32 cellular contexts compared by ENCODE assay signal in genomic region chr2:1713156-1713838, GRCh38. TPM values are rescaled to one million over a fixed set of nuclear protein-coding genes. Genes with fewer than 3 reads are reported as not detected.
DNase-seq lines count a peak whose midpoint lies in the region; ATAC-seq and TF ChIP-seq lines count a peak whose summit lies in the region.
"Had no signal": no experiment of that assay in that cellular context is flagged by ENCODE, and none has a peak within 500 bp of the region (broad histone marks: within the 10 kb centered on the region; RNA-seq: fewer than 3 reads in every experiment).

No MANE protein-coding gene starts in this region.

- no peak overlapping the region for H3K27ac Mint-ChIP-seq in Calu3 (ENCODE audit: unreplicated experiment)
- H3K27ac Mint-ChIP-seq: activated naive CD4-positive, alpha-beta T cell treated with anti-CD3 and anti-CD28 coated beads, Interleukin-2, amount 50 U/mL, for 24 hours; activated T-helper 17 cell treated with anti-CD3 and anti-CD28 coated beads, Interleukin-2, amount 50 U/mL, for 72 hours; CD4-positive, alpha-beta T cell; IgD-negative memory B cell; naive B cell; stimulated activated effector memory CD8-positive, alpha-beta T cell treated with anti-CD3 and anti-CD28 coated beads, Interleukin-12 subunit alpha, Interleukin-12 subunit beta, amount 100 ng/mL, for 72 hours had no signal

- H3K27me3 Mint-ChIP-seq in Calu3 (ENCODE audit: unreplicated experiment) = no peaks in the 10 kb centered on the region

- H3K36me3 ChIP-seq in ectodermal cell (ENCODE audit: control insufficient read depth, insufficient read depth, low read length) (no peaks in the 10 kb centered on the region), neural cell (ENCODE audit: insufficient read depth, low read length) (no peaks in the 10 kb centered on the region)
- H3K36me3 ChIP-seq: esophagus muscularis mucosa, pancreas, spleen, upper lobe of right lung had no signal

- H3K4me1 ChIP-seq in ectodermal cell (ENCODE audit: control insufficient read depth, insufficient read depth, low read length) = peaks cover 13% of the 10 kb centered on the region
- H3K4me1 ChIP-seq: pancreas had no signal

- H4K20me1 ChIP-seq in neural cell (ENCODE audit: insufficient read depth) = peaks cover 3% of the 10 kb centered on the region

- intact Hi-C loops in Calu3 (cut with micrococcal nuclease; ENCODE audit: unreplicated experiment) = no loop called here

- WGBS in ectodermal cell, 2 experiments = 77 to 85% methylated on average over 21 of the region's 21 CpGs

- H3K4me3 ChIP-seq in ectodermal cell (ENCODE audit: insufficient read depth, low read depth, low read length) (no peak overlapping the region), neural cell (ENCODE audit: low read length) (peak overlapping the region; percentile 35)
- H3K4me3 ChIP-seq: esophagus muscularis mucosa, hepatocyte, pancreas, spleen, upper lobe of right lung had no signal

- no peak for TF ChIP-seq EP300 in neural cell (conservative IDR thresholded peaks at IDR 0.05; ENCODE audit: poor library complexity, severe bottlenecking)

- H3K27me3 ChIP-seq in ectodermal cell (ENCODE audit: control insufficient read depth, insufficient read depth, low read length, poor library complexity, severe bottlenecking) (peaks cover 46% of the 10 kb centered on the region), neural cell (ENCODE audit: insufficient read depth, low read depth, low read length) (no peaks in the 10 kb centered on the region)
- H3K27me3 ChIP-seq: esophagus muscularis mucosa, foreskin keratinocyte, hepatocyte, pancreas, upper lobe of right lung had no signal

- H3K27ac ChIP-seq in ectodermal cell (ENCODE audit: insufficient read depth, low read depth, low read length, poor library complexity, severe bottlenecking) (peak overlapping the region; percentile 44), neural cell (ENCODE audit: low read length) (no peak overlapping the region)
- H3K27ac ChIP-seq: foreskin keratinocyte, hepatocyte, pancreas, upper lobe of right lung had no signal

- peaks cover 8% of the 10 kb centered on the region for H3K9me3 Mint-ChIP-seq in Calu3 (ENCODE audit: low read depth, unreplicated experiment)
- H3K9me3 Mint-ChIP-seq: activated naive CD4-positive, alpha-beta T cell treated with anti-CD3 and anti-CD28 coated beads, Interleukin-2, amount 50 U/mL, for 24 hours; IgD-negative memory B cell had no signal

- TF ChIP-seq RAD21 in neural cell (conservative IDR thresholded peaks at IDR 0.05) = no peak

- no peak for ATAC-seq in GM18520 (IDR thresholded peaks at IDR 0.05; ENCODE audit: unreplicated experiment)
- ATAC-seq: activated CD4-positive, CD25-positive, alpha-beta regulatory T cell treated with anti-CD3 and anti-CD28 coated beads, Interleukin-2, amount 50 U/mL, for 24 hours; activated T-helper 17 cell treated with anti-CD3 and anti-CD28 coated beads, Interleukin-2, amount 50 U/mL, for 72 hours; foreskin keratinocyte; left colon; stimulated activated effector memory CD8-positive, alpha-beta T cell treated with anti-CD3 and anti-CD28 coated beads, Interleukin-12 subunit alpha, Interleukin-12 subunit beta, amount 100 ng/mL, for 72 hours; upper lobe of right lung had no signal

- H3K4me3 Mint-ChIP-seq in Calu3 (ENCODE audit: low read depth, unreplicated experiment) = no peak overlapping the region
- H3K4me3 Mint-ChIP-seq: activated naive CD4-positive, alpha-beta T cell treated with anti-CD3 and anti-CD28 coated beads, Interleukin-2, amount 50 U/mL, for 24 hours; activated T-helper 17 cell treated with anti-CD3 and anti-CD28 coated beads, Interleukin-2, amount 50 U/mL, for 72 hours; CD4-positive, alpha-beta T cell; IgD-negative memory B cell; stimulated activated effector memory CD8-positive, alpha-beta T cell treated with anti-CD3 and anti-CD28 coated beads, Interleukin-12 subunit alpha, Interleukin-12 subunit beta, amount 100 ng/mL, for 72 hours had no signal

- no peaks in the 10 kb centered on the region for H3K4me1 Mint-ChIP-seq in Calu3 (ENCODE audit: low read depth, unreplicated experiment)
- H3K4me1 Mint-ChIP-seq: activated naive CD4-positive, alpha-beta T cell treated with anti-CD3 and anti-CD28 coated beads, Interleukin-2, amount 50 U/mL, for 24 hours; activated T-helper 17 cell treated with anti-CD3 and anti-CD28 coated beads, Interleukin-2, amount 50 U/mL, for 72 hours; IgD-negative memory B cell; stimulated activated effector memory CD8-positive, alpha-beta T cell treated with anti-CD3 and anti-CD28 coated beads, Interleukin-12 subunit alpha, Interleukin-12 subunit beta, amount 100 ng/mL, for 72 hours had no signal

- DNase-seq in NCI-H2171 treated with DMSO at 0.1 percent for 48 hours (lab: John Stamatoyannopoulos, UW) (peak; percentile 55), NCI-H2171 (lab: John Stamatoyannopoulos, UW) (no peak), ureter (ENCODE audit: low spot score) (peak; percentile 28), Calu3 (no peak), HPDE6-E6E7 (ENCODE audit: extremely low spot score) (no peak)
- DNase-seq: 8988T; activated CD4-positive, alpha-beta T cell treated with anti-CD3 and anti-CD28 coated beads, Interleukin-2, amount 50 U/mL, for 48 hours; activated CD8-positive, alpha-beta memory T cell treated with anti-CD3 and anti-CD28 coated beads, Interleukin-2, amount 50 U/mL, for 4 hours; amygdala; CD4-positive, alpha-beta T cell; cortex of kidney; foreskin keratinocyte; left colon; naive B cell; NCI-H187 treated with DMSO at 0.1 percent for 48 hours; NCI-H2227 treated with DMSO at 0.1 percent for 48 hours; NCI-H526 treated with DMSO at 0.1 percent for 48 hours; pancreas; spleen; stimulated activated CD4-positive, alpha-beta T cell treated with anti-CD3 and anti-CD28 coated beads, Interleukin-2, amount 100 ng/mL, for 48 hours; substantia nigra; upper lobe of right lung had no signal

- TF ChIP-seq CTCF in neural cell (IDR thresholded peaks at IDR 0.05; ENCODE audit: poor library complexity, severe bottlenecking) = no peak
- no peak for TF ChIP-seq CTCF in Calu3 (IDR thresholded peaks at IDR 0.05; ENCODE audit: unreplicated experiment)

- CTCF ChIA-PET in Calu3 (lab: Charles Lee) = no interaction called here

- H3K4me2 ChIP-seq in neural cell (ENCODE audit: low read length) = no peak overlapping the region
- H3K4me2 ChIP-seq: hepatocyte had no signal

- no peaks in the 10 kb centered on the region for H3K36me3 Mint-ChIP-seq in Calu3 (ENCODE audit: insufficient read depth, unreplicated experiment)
- H3K36me3 Mint-ChIP-seq: activated naive CD4-positive, alpha-beta T cell treated with anti-CD3 and anti-CD28 coated beads, Interleukin-2, amount 50 U/mL, for 24 hours; IgD-negative memory B cell; naive B cell; stimulated activated effector memory CD8-positive, alpha-beta T cell treated with anti-CD3 and anti-CD28 coated beads, Interleukin-12 subunit alpha, Interleukin-12 subunit beta, amount 100 ng/mL, for 72 hours had no signal

- no peaks in the 10 kb centered on the region for H3F3A ChIP-seq in neural cell (ENCODE audit: insufficient read depth, low read length, poor library complexity, severe bottlenecking)

- peak overlapping the region; percentile 3 for H3K9ac ChIP-seq in neural cell (ENCODE audit: low read length)

- BruUV-seq in Calu3 (replicated peaks; lab: Mats Ljungman, UMichigan) = no TSS peak

- H3K9me3 ChIP-seq in ectodermal cell (ENCODE audit: control insufficient read depth, low read length) (no peaks in the 10 kb centered on the region), neural cell (ENCODE audit: low read length) (no peaks in the 10 kb centered on the region)
- H3K9me3 ChIP-seq: esophagus muscularis mucosa, pancreas, spleen, upper lobe of right lung had no signal

- H3K9me2 ChIP-seq in neural cell (ENCODE audit: insufficient read depth, low read length) = no peaks in the 10 kb centered on the region

- H2AFZ ChIP-seq in neural cell (ENCODE audit: low read depth, low read length) = no peak overlapping the region
- H2AFZ ChIP-seq: hepatocyte had no signal

- H3K79me2 ChIP-seq in neural cell (replicated peaks; ENCODE audit: insufficient read depth, low read length) = peaks cover 40% of the 10 kb centered on the region

TF ChIP-seq in neural cell, 6 proteins besides CTCF, POLR2A, EP300 and RAD21:
- TF ChIP-seq MXI1 (conservative IDR thresholded peaks at IDR 0.05; ENCODE audit: poor library complexity, severe bottlenecking) (no peak), SMC3 (conservative IDR thresholded peaks at IDR 0.05; ENCODE audit: poor library complexity) (no peak), EZH2 (IDR thresholded peaks at IDR 0.05; ENCODE audit: borderline replicate concordance, insufficient read depth, low read length, poor library complexity, severe bottlenecking) (no peak), POLR2AphosphoS5 (IDR thresholded peaks at IDR 0.05) (no peak), TAF1 (IDR thresholded peaks at IDR 0.05; ENCODE audit: low read depth) (no peak)
- TF ChIP-seq, protein P1, sequence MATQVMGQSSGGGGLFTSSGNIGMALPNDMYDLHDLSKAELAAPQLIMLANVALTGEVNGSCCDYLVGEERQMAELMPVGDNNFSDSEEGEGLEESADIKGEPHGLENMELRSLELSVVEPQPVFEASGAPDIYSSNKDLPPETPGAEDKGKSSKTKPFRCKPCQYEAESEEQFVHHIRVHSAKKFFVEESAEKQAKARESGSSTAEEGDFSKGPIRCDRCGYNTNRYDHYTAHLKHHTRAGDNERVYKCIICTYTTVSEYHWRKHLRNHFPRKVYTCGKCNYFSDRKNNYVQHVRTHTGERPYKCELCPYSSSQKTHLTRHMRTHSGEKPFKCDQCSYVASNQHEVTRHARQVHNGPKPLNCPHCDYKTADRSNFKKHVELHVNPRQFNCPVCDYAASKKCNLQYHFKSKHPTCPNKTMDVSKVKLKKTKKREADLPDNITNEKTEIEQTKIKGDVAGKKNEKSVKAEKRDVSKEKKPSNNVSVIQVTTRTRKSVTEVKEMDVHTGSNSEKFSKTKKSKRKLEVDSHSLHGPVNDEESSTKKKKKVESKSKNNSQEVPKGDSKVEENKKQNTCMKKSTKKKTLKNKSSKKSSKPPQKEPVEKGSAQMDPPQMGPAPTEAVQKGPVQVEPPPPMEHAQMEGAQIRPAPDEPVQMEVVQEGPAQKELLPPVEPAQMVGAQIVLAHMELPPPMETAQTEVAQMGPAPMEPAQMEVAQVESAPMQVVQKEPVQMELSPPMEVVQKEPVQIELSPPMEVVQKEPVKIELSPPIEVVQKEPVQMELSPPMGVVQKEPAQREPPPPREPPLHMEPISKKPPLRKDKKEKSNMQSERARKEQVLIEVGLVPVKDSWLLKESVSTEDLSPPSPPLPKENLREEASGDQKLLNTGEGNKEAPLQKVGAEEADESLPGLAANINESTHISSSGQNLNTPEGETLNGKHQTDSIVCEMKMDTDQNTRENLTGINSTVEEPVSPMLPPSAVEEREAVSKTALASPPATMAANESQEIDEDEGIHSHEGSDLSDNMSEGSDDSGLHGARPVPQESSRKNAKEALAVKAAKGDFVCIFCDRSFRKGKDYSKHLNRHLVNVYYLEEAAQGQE (IDR thresholded peaks at IDR 0.05; ENCODE audit: borderline replicate concordance) = no peak

RNA-seq across cellular contexts. Expression of gene PXDN, which starts 31.0 kb away (rescaled TPM):
- 116 TPM for polyA plus RNA-seq in ectodermal cell (2013, experiment 1 of 4)
- 147 TPM for polyA plus RNA-seq in ectodermal cell (2013, experiment 2 of 4)
- polyA plus RNA-seq in ectodermal cell (2013, experiment 3 of 4) = 89.5 TPM
- polyA plus RNA-seq in ectodermal cell (2013, experiment 4 of 4) = 110 TPM
- 181 and 200 TPM in 2 replicates for polyA plus RNA-seq in neural cell
- polyA minus RNA-seq in neural cell = 138 and 160 TPM in 2 replicates
- 20.2 TPM for total RNA-seq in ureter
- not detected in 2 replicates for total RNA-seq in Calu3 (2022)
- total RNA-seq: activated T-helper 17 cell treated with anti-CD3 and anti-CD28 coated beads, Interleukin-2, amount 50 U/mL, for 72 hours had no signal

Comparison
In these comparisons a context has a peak if more than half of its experiments do, and no peak if none do; other contexts are left out.
1. DNase-seq: peak in NCI-H2171 treated with DMSO at 0.1 percent for 48 hours (single experiment) and ureter (single experiment); none in NCI-H2171 (single experiment), Calu3 (single experiment) and HPDE6-E6E7 (single experiment).
2. RNA of gene PXDN, which starts 31.0 kb away (total RNA-seq): 20.2 TPM in ureter (single experiment); not detected in Calu3; every median in the first group is over 10 times any median in the second.